In genomic region chr20:24942679-24943078, GRCh38 we compare ENCODE assay signal across 24 cellular contexts. TPM values are rescaled to one million over a fixed set of nuclear protein-coding genes. Genes with fewer than 3 reads are reported as not detected.
A peak's percentile ranks its signal among the peaks of the same experiment; 100 is the strongest.
DNase-seq lines count a peak whose midpoint lies in the region; ATAC-seq and TF ChIP-seq lines count a peak whose summit lies in the region.
"Had no signal": no experiment of that assay in that cellular context is flagged by ENCODE, and none has a peak within 500 bp of the region (broad histone marks: within the 10 kb centered on the region; RNA-seq: fewer than 3 reads in every experiment).

No MANE protein-coding gene starts in this region.

- no peak overlapping the region for H3K4me3 ChIP-seq in thyroid gland (replicated peaks in 1 of 3)
- no peak overlapping the region for H3K4me3 ChIP-seq in naive thymus-derived CD4-positive, alpha-beta T cell (ENCODE audit: low read length)

- H3K9me3 ChIP-seq in thyroid gland, result no peaks in the 10 kb centered on the region
- no peaks in the 10 kb centered on the region for H3K9me3 ChIP-seq in naive thymus-derived CD4-positive, alpha-beta T cell (ENCODE audit: control insufficient read depth in 2 of 3, low read length in 3 of 3)
- H3K9me3 ChIP-seq: SK-N-SH had no signal

- TF ChIP-seq CTCF in thyroid gland (IDR thresholded peaks at IDR 0.05), result no peak

- no peaks in the 10 kb centered on the region for H3K27me3 ChIP-seq in thyroid gland
- H3K27me3 ChIP-seq in naive thymus-derived CD4-positive, alpha-beta T cell (ENCODE audit: control insufficient read depth in 2 of 2, insufficient read depth in 2 of 2, low read length in 2 of 2), result no peaks in the 10 kb centered on the region

- H3K27ac Mint-ChIP-seq in activated T-cell treated with anti-CD3 and anti-CD28 coated beads, Interleukin-2, amount 50 U/mL, for 24 hours, result no peak overlapping the region
- no peak overlapping the region for H3K27ac Mint-ChIP-seq in activated T-helper 2 cell treated with anti-CD3 and anti-CD28 coated beads, Interferon-gamma antibody, Interleukin-2, Interleukin-4, amounts not matched to agents 10 μg/mL and 5 μg/mL and 100 μg/mL, durations not matched to agents 14 hours and 24 hours and 36 hours
- H3K27ac Mint-ChIP-seq in naive thymus-derived CD4-positive, alpha-beta T cell, result no peak overlapping the region
- H3K27ac Mint-ChIP-seq: CD8-positive, alpha-beta T cell had no signal

- no peak for TF ChIP-seq POLR2A in thyroid gland (IDR thresholded peaks at IDR 0.05)

- intact Hi-C loops in activated T-helper 2 cell treated with anti-CD3 and anti-CD28 coated beads, Interferon-gamma antibody, Interleukin-2, Interleukin-4, amounts not matched to agents 10 μg/mL and 5 μg/mL and 100 μg/mL, durations not matched to agents 14 hours and 24 hours and 36 hours (cut with micrococcal nuclease), result no loop called here
- intact Hi-C loops in thyroid gland (cut with DNase I), result no loop called here
- intact Hi-C loops in naive thymus-derived CD4-positive, alpha-beta T cell (cut with micrococcal nuclease), result no loop called here

- H3K27ac ChIP-seq in thyroid gland, result peak overlapping the region; percentile 74 to 78 (median 78)
- H3K27ac ChIP-seq in naive thymus-derived CD4-positive, alpha-beta T cell (ENCODE audit: low read depth, low read length), result no peak overlapping the region
- H3K27ac ChIP-seq: C4-2B, HL-60 had no signal

- WGBS in thyroid gland, 2 donors, result 64 to 75% methylated on average over 5 to 6 of the region's 6 CpGs

- CTCF ChIA-PET in naive thymus-derived CD4-positive, alpha-beta T cell (lab: Charles Lee), result interaction anchor here (0.6 kb wide), 1 partner anchor 184 kb away, joined by 3 read pairs; no protein-coding TSS in a partner anchor

- no peaks in the 10 kb centered on the region for H3K36me3 ChIP-seq in thyroid gland
- H3K36me3 ChIP-seq in naive thymus-derived CD4-positive, alpha-beta T cell (ENCODE audit: control insufficient read depth in 2 of 3, insufficient read depth in 3 of 3, low read length in 3 of 3), result no peaks in the 10 kb centered on the region

- H3K9me3 Mint-ChIP-seq in activated T-cell treated with anti-CD3 and anti-CD28 coated beads, Interleukin-2, amount 50 U/mL, for 24 hours, result peaks cover 57% of the 10 kb centered on the region
- H3K9me3 Mint-ChIP-seq in activated T-cell treated with anti-CD3 and anti-CD28 coated beads, Interleukin-2, amount 50 U/mL, for 4 hours, result peaks cover 37% of the 10 kb centered on the region
- peaks cover 56% of the 10 kb centered on the region for H3K9me3 Mint-ChIP-seq in activated T-helper 2 cell treated with anti-CD3 and anti-CD28 coated beads, Interferon-gamma antibody, Interleukin-2, Interleukin-4, amounts not matched to agents 10 μg/mL and 5 μg/mL and 100 μg/mL, durations not matched to agents 14 hours and 24 hours and 36 hours
- H3K9me3 Mint-ChIP-seq in naive thymus-derived CD4-positive, alpha-beta T cell, result peaks cover 13 to 69% (median 32%) of the 10 kb centered on the region in 11 donors

- no peak for ATAC-seq in activated T-cell treated with anti-CD3 and anti-CD28 coated beads, Interleukin-2, amount 50 U/mL, for 4 hours
- ATAC-seq in naive thymus-derived CD4-positive, alpha-beta T cell, result no peak
- ATAC-seq: CD8-positive, alpha-beta T cell had no signal

- H3K4me3 Mint-ChIP-seq in activated T-cell treated with anti-CD3 and anti-CD28 coated beads, Interleukin-2, amount 50 U/mL, for 24 hours, result no peak overlapping the region
- no peak overlapping the region for H3K4me3 Mint-ChIP-seq in activated T-cell treated with anti-CD3 and anti-CD28 coated beads, Interleukin-2, amount 50 U/mL, for 4 hours
- H3K4me3 Mint-ChIP-seq in activated T-helper 2 cell treated with anti-CD3 and anti-CD28 coated beads, Interferon-gamma antibody, Interleukin-2, Interleukin-4, amounts not matched to agents 10 μg/mL and 5 μg/mL and 100 μg/mL, durations not matched to agents 14 hours and 24 hours and 36 hours (ENCODE audit: low read depth), result no peak overlapping the region
- no peak overlapping the region for H3K4me3 Mint-ChIP-seq in naive thymus-derived CD4-positive, alpha-beta T cell
- H3K4me3 Mint-ChIP-seq: CD8-positive, alpha-beta T cell had no signal

- H3K4me1 Mint-ChIP-seq in activated T-cell treated with anti-CD3 and anti-CD28 coated beads, Interleukin-2, amount 50 U/mL, for 24 hours (ENCODE audit: low read depth), result peaks cover 13% of the 10 kb centered on the region
- peaks cover 18% of the 10 kb centered on the region for H3K4me1 Mint-ChIP-seq in activated T-cell treated with anti-CD3 and anti-CD28 coated beads, Interleukin-2, amount 50 U/mL, for 4 hours (ENCODE audit: low read depth)
- peaks cover 18% of the 10 kb centered on the region for H3K4me1 Mint-ChIP-seq in activated T-helper 2 cell treated with anti-CD3 and anti-CD28 coated beads, Interferon-gamma antibody, Interleukin-2, Interleukin-4, amounts not matched to agents 10 μg/mL and 5 μg/mL and 100 μg/mL, durations not matched to agents 14 hours and 24 hours and 36 hours (ENCODE audit: low read depth)
- peaks cover 0 to 31% (median 4%) of the 10 kb centered on the region in 7 donors for H3K4me1 Mint-ChIP-seq in naive thymus-derived CD4-positive, alpha-beta T cell

- H3K4me1 ChIP-seq in thyroid gland, result peaks cover 18 to 24% of the 10 kb centered on the region in 2 donors
- peaks cover 0 to 2% of the 10 kb centered on the region in 2 donors for H3K4me1 ChIP-seq in naive thymus-derived CD4-positive, alpha-beta T cell (ENCODE audit: control insufficient read depth in 2 of 2, insufficient read depth in 2 of 2, low read length in 2 of 2)

- POLR2A ChIA-PET in naive thymus-derived CD4-positive, alpha-beta T cell (lab: Charles Lee), result no interaction called here

- H3K36me3 Mint-ChIP-seq in activated T-cell treated with anti-CD3 and anti-CD28 coated beads, Interleukin-2, amount 50 U/mL, for 24 hours (ENCODE audit: low read depth), result peaks cover 25% of the 10 kb centered on the region
- H3K36me3 Mint-ChIP-seq in activated T-cell treated with anti-CD3 and anti-CD28 coated beads, Interleukin-2, amount 50 U/mL, for 4 hours (ENCODE audit: insufficient read depth), result peaks cover 20% of the 10 kb centered on the region
- H3K36me3 Mint-ChIP-seq in activated T-helper 2 cell treated with anti-CD3 and anti-CD28 coated beads, Interferon-gamma antibody, Interleukin-2, Interleukin-4, amounts not matched to agents 10 μg/mL and 5 μg/mL and 100 μg/mL, durations not matched to agents 14 hours and 24 hours and 36 hours (ENCODE audit: low read depth), result peaks cover 34% of the 10 kb centered on the region
- peaks cover 9 to 65% (median 15%) of the 10 kb centered on the region in 5 donors for H3K36me3 Mint-ChIP-seq in naive thymus-derived CD4-positive, alpha-beta T cell

- DNase-seq in activated T-cell treated with anti-CD3 and anti-CD28 coated beads, Interleukin-2, amount 50 U/mL, for 24 hours, result peak; percentile 17
- no peak for DNase-seq in activated T-cell treated with anti-CD3 and anti-CD28 coated beads, Interleukin-2, amount 50 U/mL, for 4 hours
- peak; percentile 6 for DNase-seq in activated T-helper 2 cell treated with anti-CD3 and anti-CD28 coated beads, Interferon-gamma antibody, Interleukin-2, Interleukin-4, amounts not matched to agents 10 μg/mL and 5 μg/mL and 100 μg/mL, durations not matched to agents 14 hours and 24 hours and 36 hours (ENCODE audit: low spot score)
- peak; percentile 60 for DNase-seq in myocyte (ENCODE audit: low read depth)
- DNase-seq in thyroid gland, result peak; percentile 42 to 70
- DNase-seq in naive thymus-derived CD4-positive, alpha-beta T cell, result no peak
- no peak for DNase-seq in GF-D8 (lab: John Stamatoyannopoulos, UW)
- DNase-seq in NCI-H2029 treated with DMSO at 0.1 percent for 48 hours (lab: John Stamatoyannopoulos, UW), result no peak
- DNase-seq: DMS 273 treated with DMSO at 0.1 percent for 48 hours, DMS79, EL, NCI-H1048, NCI-H1417 treated with DMSO at 0.1 percent for 48 hours, NCI-H1694 treated with DMSO at 0.1 percent for 48 hours, NCI-H2081 treated with DMSO at 0.1 percent for 48 hours, NCI-H2171, NCI-H226, NCI-H510A treated with DMSO at 0.1 percent for 48 hours, SK-N-SH had no signal

- H3K27me3 Mint-ChIP-seq in activated T-cell treated with anti-CD3 and anti-CD28 coated beads, Interleukin-2, amount 50 U/mL, for 24 hours, result no peaks in the 10 kb centered on the region
- H3K27me3 Mint-ChIP-seq in activated T-cell treated with anti-CD3 and anti-CD28 coated beads, Interleukin-2, amount 50 U/mL, for 4 hours (ENCODE audit: low read depth), result no peaks in the 10 kb centered on the region
- no peaks in the 10 kb centered on the region for H3K27me3 Mint-ChIP-seq in activated T-helper 2 cell treated with anti-CD3 and anti-CD28 coated beads, Interferon-gamma antibody, Interleukin-2, Interleukin-4, amounts not matched to agents 10 μg/mL and 5 μg/mL and 100 μg/mL, durations not matched to agents 14 hours and 24 hours and 36 hours (ENCODE audit: low read depth)
- no peaks in the 10 kb centered on the region for H3K27me3 Mint-ChIP-seq in naive thymus-derived CD4-positive, alpha-beta T cell

RNA-seq across cellular contexts. Expression of gene CST7, which starts 6.4 kb away (rescaled TPM):
- 10 to 100 TPM; 21.3 to 49.7 (median 46.9) TPM for total RNA-seq in activated T-cell treated with anti-CD3 and anti-CD28 coated beads, Interleukin-2, amount 50 U/mL, for 4 hours
- total RNA-seq in activated T-helper 2 cell treated with anti-CD3 and anti-CD28 coated beads, Interferon-gamma antibody, Interleukin-2, Interleukin-4, amounts not matched to agents 10 μg/mL and 5 μg/mL and 100 μg/mL, durations not matched to agents 14 hours and 24 hours and 36 hours, result 115 and 121 TPM in 2 replicates
- total RNA-seq in myocyte, result 5.4 and 6.8 TPM in 2 replicates
- polyA plus RNA-seq in myocyte (2012), result 1.7 TPM
- total RNA-seq in thyroid gland, result 1 to 10 TPM; 1.3 to 3.6 (median 2.5) TPM
- 10 to 100 TPM in 3 of 5 experiments, 1 to 10 TPM in 2; 1.4 to 74.9 (median 11.5) TPM for total RNA-seq in naive thymus-derived CD4-positive, alpha-beta T cell
- 1 to 10 TPM; 2.3 to 4.2 TPM for polyA plus RNA-seq in naive thymus-derived CD4-positive, alpha-beta T cell
- total RNA-seq: A172, HT-29 had no signal

RNA-seq across cellular contexts. Expression of gene APMAP, which starts 49.9 kb away (rescaled TPM):
- 10 to 100 TPM; 58.8 to 61.9 (median 61.4) TPM for total RNA-seq in activated T-cell treated with anti-CD3 and anti-CD28 coated beads, Interleukin-2, amount 50 U/mL, for 4 hours
- 48.5 and 48.8 TPM in 2 replicates for total RNA-seq in activated T-helper 2 cell treated with anti-CD3 and anti-CD28 coated beads, Interferon-gamma antibody, Interleukin-2, Interleukin-4, amounts not matched to agents 10 μg/mL and 5 μg/mL and 100 μg/mL, durations not matched to agents 14 hours and 24 hours and 36 hours
- total RNA-seq in myocyte, result 59.8 and 70.5 TPM in 2 replicates
- 75.1 TPM for polyA plus RNA-seq in myocyte (2012)
- 100 to 1,000 TPM; 171 to 205 (median 186) TPM for total RNA-seq in thyroid gland
- total RNA-seq in naive thymus-derived CD4-positive, alpha-beta T cell, result 10 to 100 TPM; 28.2 to 47.3 (median 38.8) TPM
- 10 to 100 TPM; 70.2 to 74.6 TPM for polyA plus RNA-seq in naive thymus-derived CD4-positive, alpha-beta T cell

Comparison
In these comparisons a context has a peak if more than half of its experiments do, and no peak if none do; other contexts are left out.
1. DNase-seq: peak in activated T-cell treated with anti-CD3 and anti-CD28 coated beads, Interleukin-2, amount 50 U/mL, for 24 hours (single experiment), activated T-helper 2 cell treated with anti-CD3 and anti-CD28 coated beads, Interferon-gamma antibody, Interleukin-2, Interleukin-4, amounts not matched to agents 10 μg/mL and 5 μg/mL and 100 μg/mL, durations not matched to agents 14 hours and 24 hours and 36 hours (single experiment), myocyte (single experiment) and thyroid gland (2 of 2); none in activated T-cell treated with anti-CD3 and anti-CD28 coated beads, Interleukin-2, amount 50 U/mL, for 4 hours (single experiment), naive thymus-derived CD4-positive, alpha-beta T cell (0 of 9), GF-D8 (single experiment) and NCI-H2029 treated with DMSO at 0.1 percent for 48 hours (single experiment).